In genomic region chr1:204313675-204314074, GRCh38 we compare ENCODE assay signal across 13 cellular contexts. TPM values are rescaled to one million over a fixed set of nuclear protein-coding genes. Genes with fewer than 3 reads are reported as not detected.
A peak's percentile ranks its signal among the peaks of the same experiment; 100 is the strongest.
DNase-seq lines count a peak whose midpoint lies in the region; ATAC-seq and TF ChIP-seq lines count a peak whose summit lies in the region.
"Had no signal": no experiment of that assay in that cellular context is flagged by ENCODE, and none has a peak within 500 bp of the region (broad histone marks: within the 10 kb centered on the region; RNA-seq: fewer than 3 reads in every experiment).

No MANE protein-coding gene starts in this region.

- no peak for ATAC-seq in GM18870 (IDR thresholded peaks at IDR 0.05; ENCODE audit: unreplicated experiment)
- ATAC-seq: activated CD4-positive, CD25-positive, alpha-beta regulatory T cell treated with anti-CD3 and anti-CD28 coated beads, Interleukin-2, amount 50 U/mL, for 24 hours had no signal

- BruUV-seq in A673 (replicated peaks; lab: Mats Ljungman, UMichigan), result no TSS peak

- H3K4me3 ChIP-seq in A673 (ENCODE audit: low read depth, low read length, poor library complexity, severe bottlenecking), result no peak overlapping the region
- H3K4me3 ChIP-seq in Karpas-422 (ENCODE audit: low read length), result no peak overlapping the region
- H3K4me3 ChIP-seq in GM23248, result no peak overlapping the region
- H3K4me3 ChIP-seq: lung, uterus had no signal

- H3F3A ChIP-seq in GM23248 (ENCODE audit: insufficient read depth), result peaks cover 3% of the 10 kb centered on the region; the same call in 1 of the 2 replicates

- TF ChIP-seq CTCF in A673 (conservative IDR thresholded peaks at IDR 0.05; ENCODE audit: low read depth, low read length) (no peak), endothelial cell (IDR thresholded peaks at IDR 0.05; ENCODE audit: unreplicated experiment) (no peak)

- H3K9ac ChIP-seq in Karpas-422 (ENCODE audit: low read length) (no peak overlapping the region), GM23248 (no peak overlapping the region)

- intact Hi-C loops in A673 (cut with micrococcal nuclease; ENCODE audit: unreplicated experiment), result no loop called here

- peaks cover 48% of the 10 kb centered on the region for H3K4me1 Mint-ChIP-seq in endothelial cell (ENCODE audit: unreplicated experiment)

- no peaks in the 10 kb centered on the region for H3K27me3 ChIP-seq in A673 (replicated peaks; ENCODE audit: insufficient read depth, low read depth, low read length, poor library complexity)
- no peaks in the 10 kb centered on the region for H3K27me3 ChIP-seq in Karpas-422 (ENCODE audit: low read length)
- no peaks in the 10 kb centered on the region for H3K27me3 ChIP-seq in GM23248 (replicated peaks; ENCODE audit: insufficient read depth)
- H3K27me3 ChIP-seq: uterus had no signal

- H2AFZ ChIP-seq in Karpas-422 (ENCODE audit: low read length), result no peak overlapping the region
- H2AFZ ChIP-seq in GM23248, result no peak overlapping the region

- peak overlapping the region; percentile 80 for H3K27ac Mint-ChIP-seq in endothelial cell (ENCODE audit: unreplicated experiment)

- H3K9me3 ChIP-seq in A673 (ENCODE audit: low read depth, low read length, poor library complexity, severe bottlenecking) (no peaks in the 10 kb centered on the region), Karpas-422 (ENCODE audit: low read length) (no peaks in the 10 kb centered on the region), GM23248 (ENCODE audit: low read depth) (no peaks in the 10 kb centered on the region)
- H3K9me3 ChIP-seq: uterus had no signal

- H4K20me1 ChIP-seq in Karpas-422 (ENCODE audit: insufficient read depth, low read depth, low read length), result no peaks in the 10 kb centered on the region
- no peaks in the 10 kb centered on the region for H4K20me1 ChIP-seq in GM23248 (ENCODE audit: insufficient read depth)

- H3K4me2 ChIP-seq in Karpas-422 (ENCODE audit: low read depth, low read length, poor library complexity, severe bottlenecking), result no peak overlapping the region
- no peak overlapping the region for H3K4me2 ChIP-seq in GM23248 (ENCODE audit: unreplicated experiment)

- peaks cover 7% of the 10 kb centered on the region for H3K4me1 ChIP-seq in A673 (ENCODE audit: insufficient read depth, low read length, poor library complexity, severe bottlenecking)
- H3K4me1 ChIP-seq in Karpas-422 (ENCODE audit: low read length), result no peaks in the 10 kb centered on the region
- H3K4me1 ChIP-seq in GM23248 (ENCODE audit: insufficient read depth), result peaks cover 4% of the 10 kb centered on the region
- H3K4me1 ChIP-seq: uterus had no signal

- CTCF ChIA-PET in A673 (lab: Charles Lee), result no interaction called here

- in situ Hi-C loops in GM23248 (cut with MboI), result no loop called here

- H3K27ac ChIP-seq in A673 (ENCODE audit: low read depth, low read length, poor library complexity, severe bottlenecking), result no peak overlapping the region
- no peak overlapping the region for H3K27ac ChIP-seq in Karpas-422 (ENCODE audit: low read length)
- no peak overlapping the region for H3K27ac ChIP-seq in GM23248
- H3K27ac ChIP-seq: uterus had no signal

- H3K36me3 Mint-ChIP-seq in endothelial cell (ENCODE audit: low read depth, unreplicated experiment), result no peaks in the 10 kb centered on the region

- no peak overlapping the region for H3K4me3 Mint-ChIP-seq in endothelial cell (ENCODE audit: unreplicated experiment)

- H3K79me2 ChIP-seq in Karpas-422 (ENCODE audit: low read length), result no peaks in the 10 kb centered on the region
- no peaks in the 10 kb centered on the region for H3K79me2 ChIP-seq in GM23248 (ENCODE audit: insufficient read depth)

- peaks cover 4% of the 10 kb centered on the region for H3K27me3 Mint-ChIP-seq in endothelial cell (ENCODE audit: unreplicated experiment)

- H3K9me2 ChIP-seq in Karpas-422 (replicated peaks; ENCODE audit: insufficient read depth, low read length) (no peaks in the 10 kb centered on the region), GM23248 (ENCODE audit: insufficient read depth) (no peaks in the 10 kb centered on the region)

- DNase-seq in A673 (ENCODE audit: low spot score) (peak; percentile 28), Karpas-422 (peak; percentile 52), NCI-H2196 treated with DMSO at 0.1 percent for 48 hours (lab: John Stamatoyannopoulos, UW; ENCODE audit: unreplicated experiment) (peak; percentile 50), endothelial cell (ENCODE audit: low spot score) (peak; percentile 43), GM23248 (no peak), ureter (ENCODE audit: low spot score) (no peak), NCI-H524 (lab: John Stamatoyannopoulos, UW) (no peak)
- DNase-seq: hypothalamus, NCI-H446, uterus had no signal

- H3K9me3 Mint-ChIP-seq in endothelial cell (ENCODE audit: unreplicated experiment), result no peaks in the 10 kb centered on the region

- POLR2A ChIA-PET in A673 (lab: Charles Lee; ENCODE audit: low non-redundant PET), result no interaction called here

- no peaks in the 10 kb centered on the region for H3K36me3 ChIP-seq in A673 (ENCODE audit: insufficient read depth, low read length, poor library complexity, severe bottlenecking)
- no peaks in the 10 kb centered on the region for H3K36me3 ChIP-seq in Karpas-422 (ENCODE audit: insufficient read depth, low read length)
- H3K36me3 ChIP-seq in GM23248 (ENCODE audit: low read depth), result no peaks in the 10 kb centered on the region
- H3K36me3 ChIP-seq: uterus had no signal

- 79 to 91% methylated on average over 4 of the region's 4 CpGs for WGBS in GM23248 (ENCODE audit: low coverage in 1 of 2, low lambda C conversion rate in 2 of 2, missing lambda C conversion rate in 2 of 2), 2 experiments

RNA-seq across cellular contexts. Expression of gene PLEKHA6, which starts 46.1 kb away (rescaled TPM):
- 0.58 and 0.70 TPM in 2 replicates for total RNA-seq in A673 (2021)
- total RNA-seq in Karpas-422 (2014; rRNA removed; shearing (Covaris generic); ENCODE audit: low replicate concordance), result 0.30 TPM in 1 of 2 replicates, not detected in the other
- total RNA-seq in endothelial cell (ENCODE audit: unreplicated experiment), result 3.7 TPM
- total RNA-seq in GM23248 (2014; rRNA removed; shearing (Covaris generic)), result 7.3 and 8.3 TPM in 2 replicates
- polyA plus RNA-seq in GM23248 (2016; fragmentation: Nextera tagmentation; extraction: Ambion mirVana), result 4.5 and 5.5 TPM in 2 replicates
- 61.5 TPM for total RNA-seq in ureter

Comparison
In these comparisons a context has a peak if more than half of its experiments do, and no peak if none do; other contexts are left out.
1. DNase-seq: peak in A673 (single experiment), Karpas-422 (single experiment), NCI-H2196 treated with DMSO at 0.1 percent for 48 hours (single experiment) and endothelial cell (single experiment); none in GM23248 (single experiment), ureter (single experiment) and NCI-H524 (0 of 2).